ENCODE assay signal across 9 cellular contexts in the genomic region with DNA sequence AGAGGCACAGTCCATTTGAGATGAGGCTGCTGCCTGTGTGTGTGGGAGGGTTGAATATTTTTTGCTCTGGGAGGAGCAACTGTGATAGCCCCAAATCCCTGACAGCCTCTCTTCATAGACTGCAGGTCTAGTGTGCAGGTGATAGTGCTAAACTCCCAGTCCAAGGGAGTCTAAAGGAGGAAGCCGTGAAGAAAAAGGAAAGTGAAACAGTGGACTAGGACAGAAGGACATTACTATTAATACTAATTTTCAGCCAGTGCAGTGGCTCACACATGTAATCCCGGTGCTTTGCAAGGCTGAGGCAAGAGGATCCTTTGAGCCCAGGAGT.
DNase-seq lines count a peak whose midpoint lies in the region; ATAC-seq, FAIRE-seq and TF ChIP-seq lines count a peak whose summit lies in the region.
"Had no signal": no experiment of that assay in that cellular context is flagged by ENCODE, and none has a peak within 500 bp of the region (broad histone marks: within the 10 kb centered on the region; RNA-seq: fewer than 3 reads in every experiment).

No MANE protein-coding gene starts in this region.

- no peaks in the 10 kb centered on the region for H3K9me3 ChIP-seq in osteoblast (ENCODE audit: low read depth, low read length)
- no peaks in the 10 kb centered on the region for H3K9me3 ChIP-seq in testis

- peak overlapping the region; percentile 63 for H3K4me2 ChIP-seq in osteoblast (ENCODE audit: insufficient read depth, low read length)

- intact Hi-C loops in testis (cut with DNase I; ENCODE audit: low total_unique reads), result no loop called here

- H3K79me2 ChIP-seq in osteoblast (ENCODE audit: insufficient read depth, low read length), result no peaks in the 10 kb centered on the region

- no peak overlapping the region for H3K27ac ChIP-seq in osteoblast (ENCODE audit: low read depth, low read length)
- H3K27ac ChIP-seq in caudate nucleus (ENCODE audit: low read depth, low read length), result no peak overlapping the region
- no peak overlapping the region for H3K27ac ChIP-seq in testis

- H4K20me1 ChIP-seq in osteoblast (ENCODE audit: insufficient read depth, low read length), result no peaks in the 10 kb centered on the region

- H3K36me3 ChIP-seq in bronchial epithelial cell (ENCODE audit: control insufficient read depth, insufficient read depth, low read length), result no peaks in the 10 kb centered on the region
- no peaks in the 10 kb centered on the region for H3K36me3 ChIP-seq in osteoblast (ENCODE audit: insufficient read depth, low read length)
- no peaks in the 10 kb centered on the region for H3K36me3 ChIP-seq in testis (ENCODE audit: low read depth, missing control alignments)

- WGBS in testis, 2 donors, result 23 to 42% methylated on average over 2 of the region's 2 CpGs

- ATAC-seq in GM18517 (IDR thresholded peaks at IDR 0.05; ENCODE audit: unreplicated experiment), result peak; percentile 57
- peak; percentile 53 for ATAC-seq in HG03103 (IDR thresholded peaks at IDR 0.05; ENCODE audit: low read depth, unreplicated experiment)
- no peak for ATAC-seq in HG02938 (IDR thresholded peaks at IDR 0.05; ENCODE audit: unreplicated experiment)

- H3K27me3 ChIP-seq in bronchial epithelial cell (ENCODE audit: control insufficient read depth, insufficient read depth, low read length), result no peaks in the 10 kb centered on the region
- no peaks in the 10 kb centered on the region for H3K27me3 ChIP-seq in osteoblast (ENCODE audit: insufficient read depth, low read length)
- no peaks in the 10 kb centered on the region for H3K27me3 ChIP-seq in testis

- H3K4me1 ChIP-seq in osteoblast (ENCODE audit: insufficient read depth, low read length), result peaks cover 11% of the 10 kb centered on the region
- no peaks in the 10 kb centered on the region for H3K4me1 ChIP-seq in testis

- no peak for DNase-seq in bronchial epithelial cell (ENCODE audit: low read depth)
- peak; percentile 34 for DNase-seq in osteoblast (ENCODE audit: insufficient read length, low spot score, missing footprints)
- DNase-seq in caudate nucleus (lab: John Stamatoyannopoulos, UW), result no peak
- DNase-seq in putamen (ENCODE audit: low spot score), result no peak
- no peak for DNase-seq in testis

- peak overlapping the region; percentile 49 for H2AFZ ChIP-seq in osteoblast (ENCODE audit: low read length)

- H3K4me3 ChIP-seq in bronchial epithelial cell (ENCODE audit: low read depth, low read length), result peak overlapping the region; percentile 6
- peak overlapping the region; percentile 54 for H3K4me3 ChIP-seq in osteoblast (ENCODE audit: insufficient read depth, low read length)
- H3K4me3 ChIP-seq in testis, result no peak overlapping the region

- no peak for FAIRE-seq in bronchial epithelial cell (lab: Jason Lieb, UNC)
- FAIRE-seq: TTC549 had no signal

- no peak for TF ChIP-seq POLR2A in testis (IDR thresholded peaks at IDR 0.05)

- no peak for TF ChIP-seq CTCF in bronchial epithelial cell (IDR thresholded peaks at IDR 0.05; ENCODE audit: insufficient read depth, low read length, severe bottlenecking)
- no peak for TF ChIP-seq CTCF in osteoblast (IDR thresholded peaks at IDR 0.05; ENCODE audit: extremely low read depth, low read depth, low read length)
- TF ChIP-seq CTCF in testis (IDR thresholded peaks at IDR 0.05), result no peak

Comparison
In these comparisons a context has a peak if more than half of its experiments do, and no peak if none do; other contexts are left out.
1. H3K4me3 ChIP-seq: peak in bronchial epithelial cell (single experiment) and osteoblast (single experiment); none in testis (0 of 2).